ENCODE assay signal across 18 cellular contexts in genomic region chrX:40531056-40531826, GRCh38. TPM values are rescaled to one million over a fixed set of nuclear protein-coding genes. Genes with fewer than 3 reads are reported as not detected.
A peak's percentile ranks its signal among the peaks of the same experiment; 100 is the strongest.
DNase-seq lines count a peak whose midpoint lies in the region; TF ChIP-seq lines count a peak whose summit lies in the region.
"Had no signal": no experiment of that assay in that cellular context is flagged by ENCODE, and none has a peak within 500 bp of the region (broad histone marks: within the 10 kb centered on the region; RNA-seq: fewer than 3 reads in every experiment).

No MANE protein-coding gene starts in this region.

- H3K79me2 ChIP-seq in smooth muscle cell (ENCODE audit: low read depth): no peaks in the 10 kb centered on the region

- peak overlapping the region; percentile 71 for H3K4me2 ChIP-seq in smooth muscle cell

- peaks cover 4% of the 10 kb centered on the region for H3K4me1 ChIP-seq in NT2/D1 (ENCODE audit: insufficient read depth, insufficient read length)
- peaks cover 6% of the 10 kb centered on the region for H3K4me1 ChIP-seq in smooth muscle cell (ENCODE audit: low read depth)

- DNase-seq in NOMO-1 treated with DMSO at 0.1 percent for 48 hours (lab: John Stamatoyannopoulos, UW; ENCODE audit: unreplicated experiment) (peak; percentile 3), NOMO-1 treated with dmso at 0.1 percent for 144 hours (lab: John Stamatoyannopoulos, UW; ENCODE audit: unreplicated experiment) (no peak), NT2/D1 (ENCODE audit: low read depth, low spot score) (no peak), iPS-NIHi7 (ENCODE audit: extremely low spot score) (peak; percentile 25), smooth muscle cell (lab: John Stamatoyannopoulos, UW; ENCODE audit: unreplicated experiment) (no peak), NCI-H446 treated with DMSO at 0.1 percent for 48 hours (lab: John Stamatoyannopoulos, UW) (no peak), RPMI8226 (no peak)
- DNase-seq in activated T-cell treated with anti-CD3 and anti-CD28 coated beads, Interleukin-2, amount 50 U/mL, for 48 hours: no peak
- DNase-seq: activated CD4-positive, alpha-beta T cell treated with anti-CD3 and anti-CD28 coated beads for 4 hours; activated naive CD4-positive, alpha-beta T cell treated with anti-CD3 and anti-CD28 coated beads, Interleukin-2, amount 10 ng/mL, durations not matched to agents 7 days and 5 days; HFFc6; hippocampal formation; Kasumi-1; NCI-H2029; NK-92 treated with Interleukin-12 subunit alpha and Interleukin-12 subunit beta, amount 100 ng/mL, for 24 hours; stimulated activated CD4-positive, alpha-beta T cell treated with anti-CD3 and anti-CD28 coated beads, Interleukin-15, amount 100 ng/mL, for 24 hours; stimulated activated naive CD8-positive, alpha-beta T cell treated with anti-CD3 and anti-CD28 coated beads, Interleukin-15, amount 100 ng/mL, for 72 hours; T-helper 9 cell had no signal

- WGBS in smooth muscle cell (ENCODE audit: low lambda C conversion rate): 44% methylated on average over 16 of the region's 16 CpGs

- H3K9ac ChIP-seq in NT2/D1 (ENCODE audit: insufficient read length, low read depth) (peak overlapping the region; percentile 0), smooth muscle cell (ENCODE audit: low read depth) (no peak overlapping the region)

- no peaks in the 10 kb centered on the region for H4K20me1 ChIP-seq in smooth muscle cell (ENCODE audit: low read depth)

- no peaks in the 10 kb centered on the region for H3F3A ChIP-seq in smooth muscle cell (ENCODE audit: low read depth)

- peak overlapping the region; percentile 23 for H3K27ac ChIP-seq in smooth muscle cell (ENCODE audit: low read depth)

- H3K36me3 ChIP-seq in NT2/D1 (ENCODE audit: insufficient read depth, insufficient read length, low read length): no peaks in the 10 kb centered on the region
- no peaks in the 10 kb centered on the region for H3K36me3 ChIP-seq in smooth muscle cell (ENCODE audit: low read depth)

- H3K9me3 ChIP-seq in NT2/D1 (ENCODE audit: insufficient read depth, low read length): no peaks in the 10 kb centered on the region
- H3K9me3 ChIP-seq in smooth muscle cell (replicated peaks; ENCODE audit: low read depth): no peaks in the 10 kb centered on the region

- H3K27me3 ChIP-seq in NT2/D1 (ENCODE audit: insufficient read depth, insufficient read length) (no peaks in the 10 kb centered on the region), smooth muscle cell (ENCODE audit: low read depth) (no peaks in the 10 kb centered on the region)

- H2AFZ ChIP-seq in smooth muscle cell (ENCODE audit: low read depth): peak overlapping the region; percentile 93

- TF ChIP-seq CTCF in smooth muscle cell (IDR thresholded peaks at IDR 0.05; ENCODE audit: borderline replicate concordance, insufficient read depth, poor library complexity, severe bottlenecking): no peak

- H3K4me3 ChIP-seq in NT2/D1 (ENCODE audit: insufficient read length, low read depth): no peak overlapping the region
- H3K4me3 ChIP-seq in smooth muscle cell: no peak overlapping the region

RNA-seq across cellular contexts. Expression of gene ATP6AP2, which starts 49.5 kb away (rescaled TPM):
- 164 and 205 TPM in 2 replicates for total RNA-seq in smooth muscle cell
- polyA plus RNA-seq in smooth muscle cell: 179 and 207 TPM in 2 replicates

Comparison
In these comparisons a context has a peak if more than half of its experiments do, and no peak if none do; other contexts are left out.
1. DNase-seq: peak in NOMO-1 treated with DMSO at 0.1 percent for 48 hours (single experiment) and iPS-NIHi7 (single experiment); none in NOMO-1 treated with dmso at 0.1 percent for 144 hours (single experiment), NT2/D1 (single experiment), smooth muscle cell (single experiment), NCI-H446 treated with DMSO at 0.1 percent for 48 hours (single experiment), activated T-cell treated with anti-CD3 and anti-CD28 coated beads, Interleukin-2, amount 50 U/mL, for 48 hours (0 of 2) and RPMI8226 (single experiment).